ENCODE assay signal across 12 cellular contexts in the genomic region with DNA sequence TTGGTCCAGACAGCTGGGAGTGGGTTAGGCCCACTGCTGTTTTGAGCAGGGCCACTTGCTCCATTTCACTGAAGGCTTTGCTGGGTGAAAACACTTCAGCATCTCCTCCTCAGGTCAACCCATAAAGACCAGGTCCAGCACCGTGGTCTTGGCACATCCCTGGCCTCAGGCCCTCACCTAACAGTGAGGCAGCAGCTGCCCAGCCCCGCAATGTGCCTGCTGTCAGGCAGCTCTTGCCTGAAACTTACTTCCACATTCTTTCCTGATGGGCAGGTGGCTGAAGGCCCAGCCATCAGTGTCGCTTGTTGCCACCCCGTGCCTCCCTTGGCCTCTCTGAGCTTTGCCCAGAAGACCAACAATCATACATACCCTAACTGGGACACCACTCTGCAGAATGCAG. TPM values are rescaled to one million over a fixed set of nuclear protein-coding genes. Genes with fewer than 3 reads are reported as not detected.
DNase-seq lines count a peak whose midpoint lies in the region; ATAC-seq and TF ChIP-seq lines count a peak whose summit lies in the region.
"Had no signal": no experiment of that assay in that cellular context is flagged by ENCODE, and none has a peak within 500 bp of the region (broad histone marks: within the 10 kb centered on the region; RNA-seq: fewer than 3 reads in every experiment).

No MANE protein-coding gene starts in this region.

- peak overlapping the region; percentile 90 for H3K27ac Mint-ChIP-seq in activated naive CD4-positive, alpha-beta T cell treated with anti-CD3 and anti-CD28 coated beads, Interleukin-2, amount 50 U/mL, for 24 hours

- intact Hi-C loops in heart right ventricle (cut with DNase I): loop anchor here in 1 of 10 donors (10.0 kb wide), 1 partner anchor 244 kb away; no protein-coding TSS in a partner anchor

- peak overlapping the region; percentile 65 for H3K4me3 Mint-ChIP-seq in activated naive CD4-positive, alpha-beta T cell treated with anti-CD3 and anti-CD28 coated beads, Interleukin-2, amount 50 U/mL, for 24 hours

- H3K27ac ChIP-seq in VCaP (peak overlapping the region; percentile 10; the same call in 1 of the 2 replicates), heart right ventricle (peak overlapping the region in 4 of 10 donors; percentile 6 to 17 (median 14)), temporal lobe (ENCODE audit: low read depth, low read length) (peak overlapping the region; percentile 12)
- H3K27ac ChIP-seq: pancreas, SK-N-MC had no signal

- no peaks in the 10 kb centered on the region for H3K9me3 ChIP-seq in heart right ventricle
- H3K9me3 ChIP-seq: pancreas had no signal

- WGBS in heart right ventricle, 2 donors: 63 to 72% methylated on average over 4 of the region's 4 CpGs

- ATAC-seq in heart right ventricle: peak in 5 of 8 donors; percentile 8 to 21 (median 11)
- ATAC-seq in HG03095 (IDR thresholded peaks at IDR 0.05; ENCODE audit: unreplicated experiment): no peak
- no peak for ATAC-seq in SK-N-SH treated with all-trans-retinoic acid at 6 μM for 48 hours

- DNase-seq in activated naive CD4-positive, alpha-beta T cell (lab: John Stamatoyannopoulos, UW): no peak
- DNase-seq in heart right ventricle (no peak), NCI-H774 (lab: John Stamatoyannopoulos, UW) (no peak)
- DNase-seq: dermis blood vessel endothelial cell, NCI-H2171 treated with DMSO at 0.1 percent for 48 hours, pancreas had no signal

- no peaks in the 10 kb centered on the region for H3K9me3 Mint-ChIP-seq in activated naive CD4-positive, alpha-beta T cell treated with anti-CD3 and anti-CD28 coated beads, Interleukin-2, amount 50 U/mL, for 24 hours

- no peak for TF ChIP-seq CTCF in VCaP (conservative IDR thresholded peaks at IDR 0.05)
- TF ChIP-seq CTCF in heart right ventricle (IDR thresholded peaks at IDR 0.05): no peak

- peaks cover 4 to 84% (median 59%) of the 10 kb centered on the region in 9 donors for H3K36me3 ChIP-seq in heart right ventricle

- H3K4me1 ChIP-seq in heart right ventricle: peaks cover 0 to 36% (median 10%) of the 10 kb centered on the region in 9 donors

- H3K4me1 Mint-ChIP-seq in activated naive CD4-positive, alpha-beta T cell treated with anti-CD3 and anti-CD28 coated beads, Interleukin-2, amount 50 U/mL, for 24 hours: peaks cover 29% of the 10 kb centered on the region

- H3K27me3 Mint-ChIP-seq in activated naive CD4-positive, alpha-beta T cell treated with anti-CD3 and anti-CD28 coated beads, Interleukin-2, amount 50 U/mL, for 24 hours: no peaks in the 10 kb centered on the region

- no peak overlapping the region for H3K4me3 ChIP-seq in heart right ventricle
- H3K4me3 ChIP-seq: pancreas, SK-N-MC had no signal

- peaks cover 9% of the 10 kb centered on the region for H3K36me3 Mint-ChIP-seq in activated naive CD4-positive, alpha-beta T cell treated with anti-CD3 and anti-CD28 coated beads, Interleukin-2, amount 50 U/mL, for 24 hours

- H3K27me3 ChIP-seq in heart right ventricle: no peaks in the 10 kb centered on the region
- H3K27me3 ChIP-seq: pancreas had no signal

TF ChIP-seq in SK-N-SH treated with all-trans-retinoic acid at 6 μM for 48 hours, 23 proteins besides CTCF, POLR2A, EP300 and RAD21 (continues in another document):
- TF ChIP-seq ESRRG (CRISPR knock-in tag; IDR thresholded peaks at IDR 0.05) (no peak), TCF4 (CRISPR knock-in tag; IDR thresholded peaks at IDR 0.05; ENCODE audit: borderline replicate concordance) (no peak), ZNF8 (CRISPR knock-in tag; IDR thresholded peaks at IDR 0.05) (no peak), ZC3H10 (CRISPR knock-in tag; IDR thresholded peaks at IDR 0.05) (no peak), GLIS3 (CRISPR knock-in tag; IDR thresholded peaks at IDR 0.05) (no peak), POU6F1 (CRISPR knock-in tag; IDR thresholded peaks at IDR 0.05; ENCODE audit: borderline replicate concordance, low read depth) (no peak), CSDC2 (CRISPR knock-in tag; IDR thresholded peaks at IDR 0.05) (no peak), TOX (CRISPR knock-in tag; IDR thresholded peaks at IDR 0.05; ENCODE audit: borderline replicate concordance) (no peak), ZNF70 (CRISPR knock-in tag; IDR thresholded peaks at IDR 0.05) (no peak), ZFP3 (CRISPR knock-in tag; IDR thresholded peaks at IDR 0.05) (no peak), BACH2 (CRISPR knock-in tag; IDR thresholded peaks at IDR 0.05; ENCODE audit: borderline replicate concordance) (no peak), ISL1 (CRISPR knock-in tag; IDR thresholded peaks at IDR 0.05) (no peak), ARNTL (CRISPR knock-in tag; IDR thresholded peaks at IDR 0.05; ENCODE audit: borderline replicate concordance, low read depth) (no peak), SNAI2 (CRISPR knock-in tag; IDR thresholded peaks at IDR 0.05) (no peak)
- TF ChIP-seq, protein P1, sequence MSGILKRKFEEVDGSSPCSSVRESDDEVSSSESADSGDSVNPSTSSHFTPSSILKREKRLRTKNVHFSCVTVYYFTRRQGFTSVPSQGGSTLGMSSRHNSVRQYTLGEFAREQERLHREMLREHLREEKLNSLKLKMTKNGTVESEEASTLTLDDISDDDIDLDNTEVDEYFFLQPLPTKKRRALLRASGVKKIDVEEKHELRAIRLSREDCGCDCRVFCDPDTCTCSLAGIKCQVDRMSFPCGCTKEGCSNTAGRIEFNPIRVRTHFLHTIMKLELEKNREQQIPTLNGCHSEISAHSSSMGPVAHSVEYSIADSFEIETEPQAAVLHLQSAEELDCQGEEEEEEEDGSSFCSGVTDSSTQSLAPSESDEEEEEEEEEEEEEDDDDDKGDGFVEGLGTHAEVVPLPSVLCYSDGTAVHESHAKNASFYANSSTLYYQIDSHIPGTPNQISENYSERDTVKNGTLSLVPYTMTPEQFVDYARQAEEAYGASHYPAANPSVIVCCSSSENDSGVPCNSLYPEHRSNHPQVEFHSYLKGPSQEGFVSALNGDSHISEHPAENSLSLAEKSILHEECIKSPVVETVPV (CRISPR knock-in tag; IDR thresholded peaks at IDR 0.05): no peak
- TF ChIP-seq, protein P2, sequence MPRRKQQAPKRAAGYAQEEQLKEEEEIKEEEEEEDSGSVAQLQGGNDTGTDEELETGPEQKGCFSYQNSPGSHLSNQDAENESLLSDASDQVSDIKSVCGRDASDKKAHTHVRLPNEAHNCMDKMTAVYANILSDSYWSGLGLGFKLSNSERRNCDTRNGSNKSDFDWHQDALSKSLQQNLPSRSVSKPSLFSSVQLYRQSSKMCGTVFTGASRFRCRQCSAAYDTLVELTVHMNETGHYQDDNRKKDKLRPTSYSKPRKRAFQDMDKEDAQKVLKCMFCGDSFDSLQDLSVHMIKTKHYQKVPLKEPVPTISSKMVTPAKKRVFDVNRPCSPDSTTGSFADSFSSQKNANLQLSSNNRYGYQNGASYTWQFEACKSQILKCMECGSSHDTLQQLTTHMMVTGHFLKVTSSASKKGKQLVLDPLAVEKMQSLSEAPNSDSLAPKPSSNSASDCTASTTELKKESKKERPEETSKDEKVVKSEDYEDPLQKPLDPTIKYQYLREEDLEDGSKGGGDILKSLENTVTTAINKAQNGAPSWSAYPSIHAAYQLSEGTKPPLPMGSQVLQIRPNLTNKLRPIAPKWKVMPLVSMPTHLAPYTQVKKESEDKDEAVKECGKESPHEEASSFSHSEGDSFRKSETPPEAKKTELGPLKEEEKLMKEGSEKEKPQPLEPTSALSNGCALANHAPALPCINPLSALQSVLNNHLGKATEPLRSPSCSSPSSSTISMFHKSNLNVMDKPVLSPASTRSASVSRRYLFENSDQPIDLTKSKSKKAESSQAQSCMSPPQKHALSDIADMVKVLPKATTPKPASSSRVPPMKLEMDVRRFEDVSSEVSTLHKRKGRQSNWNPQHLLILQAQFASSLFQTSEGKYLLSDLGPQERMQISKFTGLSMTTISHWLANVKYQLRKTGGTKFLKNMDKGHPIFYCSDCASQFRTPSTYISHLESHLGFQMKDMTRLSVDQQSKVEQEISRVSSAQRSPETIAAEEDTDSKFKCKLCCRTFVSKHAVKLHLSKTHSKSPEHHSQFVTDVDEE (CRISPR knock-in tag; IDR thresholded peaks at IDR 0.05): no peak
- TF ChIP-seq, protein P3, sequence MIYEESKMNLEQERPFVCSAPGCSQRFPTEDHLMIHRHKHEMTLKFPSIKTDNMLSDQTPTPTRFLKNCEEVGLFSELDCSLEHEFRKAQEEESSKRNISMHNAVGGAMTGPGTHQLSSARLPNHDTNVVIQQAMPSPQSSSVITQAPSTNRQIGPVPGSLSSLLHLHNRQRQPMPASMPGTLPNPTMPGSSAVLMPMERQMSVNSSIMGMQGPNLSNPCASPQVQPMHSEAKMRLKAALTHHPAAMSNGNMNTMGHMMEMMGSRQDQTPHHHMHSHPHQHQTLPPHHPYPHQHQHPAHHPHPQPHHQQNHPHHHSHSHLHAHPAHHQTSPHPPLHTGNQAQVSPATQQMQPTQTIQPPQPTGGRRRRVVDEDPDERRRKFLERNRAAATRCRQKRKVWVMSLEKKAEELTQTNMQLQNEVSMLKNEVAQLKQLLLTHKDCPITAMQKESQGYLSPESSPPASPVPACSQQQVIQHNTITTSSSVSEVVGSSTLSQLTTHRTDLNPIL (CRISPR knock-in tag; IDR thresholded peaks at IDR 0.05; ENCODE audit: low read depth): no peak

RNA-seq across cellular contexts. Expression of gene ANAPC7, which starts 54.4 kb away (rescaled TPM):
- total RNA-seq in heart right ventricle (10 to 100 TPM; 28.9 to 42.6 (median 34.5) TPM), temporal lobe (32.0 TPM)
- polyA plus RNA-seq in heart right ventricle: 10 to 100 TPM; 36.0 to 54.6 TPM

Comparison
In these comparisons a context has a peak if more than half of its experiments do, and no peak if none do; other contexts are left out.
1. ATAC-seq: peak in heart right ventricle (5 of 8); none in HG03095 (single experiment) and SK-N-SH treated with all-trans-retinoic acid at 6 μM for 48 hours (single experiment).